In genomic region chr2:177296047-177296446, GRCh38 we compare ENCODE assay signal across 8 cellular contexts. TPM values are rescaled to one million over a fixed set of nuclear protein-coding genes. Genes with fewer than 3 reads are reported as not detected.
A peak's percentile ranks its signal among the peaks of the same experiment; 100 is the strongest.
DNase-seq lines count a peak whose midpoint lies in the region; ATAC-seq and TF ChIP-seq lines count a peak whose summit lies in the region.

No MANE protein-coding gene starts in this region.

- no peak overlapping the region for H3K4me2 ChIP-seq in DND-41 (ENCODE audit: insufficient read depth, low read length)

- H3K27me3 ChIP-seq in DND-41 (ENCODE audit: insufficient read depth, low read length, poor library complexity) = no peaks in the 10 kb centered on the region
- H3K27me3 ChIP-seq in upper lobe of left lung = no peaks in the 10 kb centered on the region

- TF ChIP-seq CTCF in DND-41 (IDR thresholded peaks at IDR 0.05; ENCODE audit: borderline replicate concordance, extremely low read depth, low read length, poor library complexity, severe bottlenecking) (peak; percentile 64), VCaP (conservative IDR thresholded peaks at IDR 0.05) (peak; percentile 53), upper lobe of left lung (IDR thresholded peaks at IDR 0.05) (peak in 4 of 6 experiments; percentile 15 to 35 (median 28)), omental fat pad (IDR thresholded peaks at IDR 0.05) (no peak)

- no peaks in the 10 kb centered on the region for H4K20me1 ChIP-seq in DND-41 (ENCODE audit: insufficient read depth, low read length)

- no peaks in the 10 kb centered on the region for H3K9me3 ChIP-seq in DND-41 (ENCODE audit: insufficient read depth, low read length, severe bottlenecking)
- no peaks in the 10 kb centered on the region for H3K9me3 ChIP-seq in upper lobe of left lung

- no peak for TF ChIP-seq EP300 in upper lobe of left lung (IDR thresholded peaks at IDR 0.05)

- 0 out of 2 replicates have a peak overlapping the region, but pooled peaks have one; percentile 36 for H2AFZ ChIP-seq in DND-41 (ENCODE audit: low read depth, low read length)

- ATAC-seq in DND-41 (ENCODE audit: insufficient read depth, low read depth) (peak; percentile 59), HG02870 (IDR thresholded peaks at IDR 0.05; ENCODE audit: unreplicated experiment) (peak; percentile 54), left ventricle myocardium superior (peak; percentile 51), upper lobe of left lung (ENCODE audit: low FRiP score in 2 of 2) (peak in 1 of 2 donors; percentile 43), omental fat pad (ENCODE audit: low FRiP score) (no peak)

- no peak overlapping the region for H3K27ac ChIP-seq in DND-41 (ENCODE audit: low read length)
- no peak overlapping the region for H3K27ac ChIP-seq in VCaP
- no peak overlapping the region for H3K27ac ChIP-seq in upper lobe of left lung

- WGBS in upper lobe of left lung, 2 donors = 47 to 52% methylated on average over 3 of the region's 3 CpGs

- intact Hi-C loops in left ventricle myocardium superior (cut with micrococcal nuclease) = no loop called here

- no peak overlapping the region for H3K4me3 ChIP-seq in DND-41 (ENCODE audit: low read depth in 1 of 2, low read length in 2 of 2)
- no peak overlapping the region for H3K4me3 ChIP-seq in upper lobe of left lung

- H3K36me3 ChIP-seq in DND-41 (ENCODE audit: insufficient read depth, low read length) = no peaks in the 10 kb centered on the region
- no peaks in the 10 kb centered on the region for H3K36me3 ChIP-seq in upper lobe of left lung

- H3K9ac ChIP-seq in DND-41 (ENCODE audit: low read depth, low read length) = no peak overlapping the region

- no peaks in the 10 kb centered on the region for H3K79me2 ChIP-seq in DND-41 (ENCODE audit: insufficient read depth, low read length)

- TF ChIP-seq POLR2A in upper lobe of left lung (IDR thresholded peaks at IDR 0.05) = no peak

- H3K4me1 ChIP-seq in DND-41 (ENCODE audit: insufficient read depth, low read length) (no peaks in the 10 kb centered on the region), upper lobe of left lung (peaks cover 0 to 4% (median 0%) of the 10 kb centered on the region in 4 donors)

- DNase-seq in DND-41 (no peak), left ventricle myocardium superior (no peak), upper lobe of left lung (no peak), occipital lobe (lab: John Stamatoyannopoulos, UW) (no peak), omental fat pad (ENCODE audit: low spot score) (no peak), HuH-7 (ENCODE audit: low spot score) (no peak)

RNA-seq across cellular contexts. Expression of gene NFE2L2, which starts 31.5 kb away (rescaled TPM):
- total RNA-seq in left ventricle myocardium superior (50.6 TPM), upper lobe of left lung (100 to 1,000 TPM in 3 of 6 donors, 10 to 100 TPM in 3; 52.4 to 174 (median 94.4) TPM), occipital lobe (13.4 TPM), omental fat pad (100 to 1,000 TPM in 2 of 4 donors, 10 to 100 TPM in 2; 88.5 to 140 (median 106) TPM)

Comparison
In these comparisons a context has a peak if more than half of its experiments do, and no peak if none do; other contexts are left out.
1. CTCF ChIP-seq: peak in DND-41 (single experiment), VCaP (single experiment) and upper lobe of left lung (4 of 6); none in omental fat pad (0 of 3).